22 cellular contexts compared by ENCODE assay signal in the genomic region with DNA sequence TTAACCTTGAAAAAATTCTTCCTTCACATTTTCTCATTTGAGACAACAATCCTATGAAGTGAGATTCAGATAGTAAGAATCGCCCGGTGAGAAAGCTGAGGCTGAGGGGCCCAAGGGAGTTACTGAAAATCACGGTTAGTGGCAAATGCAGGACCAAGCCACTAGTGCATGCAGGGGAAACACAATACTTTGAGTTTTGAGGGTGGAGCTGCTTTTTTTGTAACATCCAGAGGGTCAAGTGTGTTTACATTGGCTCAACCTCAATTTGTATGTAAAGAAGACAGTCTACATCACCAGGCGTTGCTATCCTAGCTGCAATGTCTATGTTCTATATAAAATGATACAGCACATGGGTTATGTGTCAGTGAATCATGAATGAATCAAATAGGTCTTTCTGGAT. TPM values are rescaled to one million over a fixed set of nuclear protein-coding genes. Genes with fewer than 3 reads are reported as not detected.
A peak's percentile ranks its signal among the peaks of the same experiment; 100 is the strongest.
DNase-seq lines count a peak whose midpoint lies in the region; ATAC-seq, FAIRE-seq and TF ChIP-seq lines count a peak whose summit lies in the region.
"Had no signal": no experiment of that assay in that cellular context is flagged by ENCODE, and none has a peak within 500 bp of the region (broad histone marks: within the 10 kb centered on the region; RNA-seq: fewer than 3 reads in every experiment).

No MANE protein-coding gene starts in this region.

- H3K79me2 ChIP-seq in K562 (ENCODE audit: control insufficient read depth, insufficient read depth, low read length) = no peaks in the 10 kb centered on the region

- in situ Hi-C loops in K562 (cut with MboI) = no loop called here

- H3K4me1 ChIP-seq in K562 (replicated peaks in 1 of 2; ENCODE audit: control insufficient read depth in 2 of 2, insufficient read depth in 2 of 2, low read length in 2 of 2) = no peaks in the 10 kb centered on the region
- H3K4me1 ChIP-seq: esophagus squamous epithelium, tibial artery had no signal

- no peak for FAIRE-seq in K562 (lab: Jason Lieb, UNC)
- FAIRE-seq: GM12892 had no signal

- H3K9me3 Mint-ChIP-seq in activated T-helper 1 cell treated with anti-CD3 and anti-CD28 coated beads, Interleukin-12 subunit alpha, Interleukin-12 subunit beta, Interleukin-2, Interleukin-4 antibody, amounts not matched to agents 30 ng/mL and 10 ng/mL and 1 ng/mL, durations not matched to agents 14 hours and 24 hours and 36 hours = no peaks in the 10 kb centered on the region
- no peaks in the 10 kb centered on the region for H3K9me3 Mint-ChIP-seq in activated naive CD4-positive, alpha-beta T cell treated with anti-CD3 and anti-CD28 coated beads, Interleukin-2, amount 50 U/mL, for 72 hours
- H3K9me3 Mint-ChIP-seq: HFFc6; naive B cell; stimulated activated naive CD8-positive, alpha-beta T cell treated with anti-CD3 and anti-CD28 coated beads, Interleukin-15, amount 100 ng/mL, for 72 hours; WTC11 had no signal

- no peaks in the 10 kb centered on the region for H3K36me3 ChIP-seq in K562 (ENCODE audit: control insufficient read depth, insufficient read depth, low read length)
- H3K36me3 ChIP-seq: esophagus squamous epithelium, tibial artery had no signal

- BruUV-seq in K562 (replicated peaks; lab: Mats Ljungman, UMichigan) = no TSS peak

- whole genome bisulfite sequencing in K562 (ENCODE audit: insufficient coverage, low coverage, missing lambda C conversion rate) = 35% methylated on average over 3 of the region's 4 CpGs

- H3K9me3 ChIP-seq in K562 (replicated peaks; ENCODE audit: control insufficient read depth, insufficient read depth, low read depth, low read length) = no peaks in the 10 kb centered on the region
- H3K9me3 ChIP-seq: esophagus squamous epithelium, tibial artery had no signal

- no peak overlapping the region for H3K4me3 ChIP-seq in K562
- H3K4me3 ChIP-seq: esophagus squamous epithelium, tibial artery had no signal

- CTCF ChIA-PET in K562 (lab: Yijun Ruan, JAX; ENCODE audit: low intra/inter-chr PET ratio) = no interaction called here

- no peaks in the 10 kb centered on the region for H3K9me1 ChIP-seq in K562 (ENCODE audit: control insufficient read depth, insufficient read depth, low read length)

- POLR2A ChIA-PET in K562 (lab: Yijun Ruan, JAX) = no interaction called here

- no peak for TF ChIP-seq EP300 in K562 (IDR thresholded peaks at IDR 0.05; ENCODE audit: low read length)

- no peaks in the 10 kb centered on the region for H4K20me1 ChIP-seq in K562 (replicated peaks; ENCODE audit: control insufficient read depth, insufficient read depth, low read length)

- H3K27me3 Mint-ChIP-seq in activated T-helper 1 cell treated with anti-CD3 and anti-CD28 coated beads, Interleukin-12 subunit alpha, Interleukin-12 subunit beta, Interleukin-2, Interleukin-4 antibody, amounts not matched to agents 30 ng/mL and 10 ng/mL and 1 ng/mL, durations not matched to agents 14 hours and 24 hours and 36 hours (ENCODE audit: insufficient read depth) = peaks cover 5% of the 10 kb centered on the region

- intact Hi-C loops in K562 (cut with micrococcal nuclease) = no loop called here
- intact Hi-C loops in activated T-helper 1 cell treated with anti-CD3 and anti-CD28 coated beads, Interleukin-12 subunit alpha, Interleukin-12 subunit beta, Interleukin-2, Interleukin-4 antibody, amounts not matched to agents 30 ng/mL and 10 ng/mL and 1 ng/mL, durations not matched to agents 14 hours and 24 hours and 36 hours (cut with micrococcal nuclease) = no loop called here

- H3K27me3 ChIP-seq in K562 (ENCODE audit: control insufficient read depth in 2 of 2, insufficient read depth in 2 of 2, low read length in 2 of 2) = peaks cover 0 to 8% of the 10 kb centered on the region in 2 experiments; a peak in 4 of 5 replicates
- H3K27me3 ChIP-seq: tibial artery had no signal

- H2AFZ ChIP-seq in K562 (ENCODE audit: low read depth, low read length) = no peak overlapping the region

- no peaks in the 10 kb centered on the region for H3K36me3 Mint-ChIP-seq in activated T-helper 1 cell treated with anti-CD3 and anti-CD28 coated beads, Interleukin-12 subunit alpha, Interleukin-12 subunit beta, Interleukin-2, Interleukin-4 antibody, amounts not matched to agents 30 ng/mL and 10 ng/mL and 1 ng/mL, durations not matched to agents 14 hours and 24 hours and 36 hours (ENCODE audit: low read depth)
- H3K36me3 Mint-ChIP-seq in activated naive CD4-positive, alpha-beta T cell treated with anti-CD3 and anti-CD28 coated beads, Interleukin-2, amount 50 U/mL, for 72 hours = no peaks in the 10 kb centered on the region
- H3K36me3 Mint-ChIP-seq: naive B cell, WTC11 had no signal

- no peak overlapping the region for H3K27ac Mint-ChIP-seq in activated T-helper 1 cell treated with anti-CD3 and anti-CD28 coated beads, Interleukin-12 subunit alpha, Interleukin-12 subunit beta, Interleukin-2, Interleukin-4 antibody, amounts not matched to agents 30 ng/mL and 10 ng/mL and 1 ng/mL, durations not matched to agents 14 hours and 24 hours and 36 hours
- H3K27ac Mint-ChIP-seq in activated naive CD4-positive, alpha-beta T cell treated with anti-CD3 and anti-CD28 coated beads, Interleukin-2, amount 50 U/mL, for 72 hours = no peak overlapping the region
- H3K27ac Mint-ChIP-seq: HFFc6; naive B cell; stimulated activated naive CD8-positive, alpha-beta T cell treated with anti-CD3 and anti-CD28 coated beads, Interleukin-15, amount 100 ng/mL, for 72 hours; WTC11 had no signal

- H3K4me2 ChIP-seq in K562 (ENCODE audit: insufficient read depth, low read length) = no peak overlapping the region

- no peak for TF ChIP-seq CTCF in K562 (IDR thresholded peaks at IDR 0.05 in 2 of 3, conservative IDR thresholded peaks at IDR 0.05 in 1 of 3; ENCODE audit: insufficient read depth in 2 of 3, low read depth in 1 of 3, low read length in 3 of 3)

- TF ChIP-seq POLR2A in K562 (conservative IDR thresholded peaks at IDR 0.05) = no peak

- H3K9ac ChIP-seq in K562 (ENCODE audit: insufficient read depth in 1 of 2, low read depth in 2 of 2, low read length in 2 of 2) = no peak overlapping the region

- no peak overlapping the region for H3K4me3 Mint-ChIP-seq in activated T-helper 1 cell treated with anti-CD3 and anti-CD28 coated beads, Interleukin-12 subunit alpha, Interleukin-12 subunit beta, Interleukin-2, Interleukin-4 antibody, amounts not matched to agents 30 ng/mL and 10 ng/mL and 1 ng/mL, durations not matched to agents 14 hours and 24 hours and 36 hours
- H3K4me3 Mint-ChIP-seq: HFFc6; naive B cell; stimulated activated naive CD8-positive, alpha-beta T cell treated with anti-CD3 and anti-CD28 coated beads, Interleukin-15, amount 100 ng/mL, for 72 hours; WTC11 had no signal

- DNase-seq in NCI-H1105 treated with DMSO at 0.1 percent for 48 hours (lab: John Stamatoyannopoulos, UW) (peak; percentile 65), NCI-H2227 (lab: John Stamatoyannopoulos, UW; ENCODE audit: unreplicated experiment) (peak; percentile 62), K562 (ENCODE audit: extremely low read depth in 1 of 4, low spot score in 3 of 4) (no peak), pons (ENCODE audit: low spot score) (no peak), GF-D8 (lab: John Stamatoyannopoulos, UW) (no peak)
- no peak for DNase-seq in activated T-helper 1 cell treated with anti-CD3 and anti-CD28 coated beads, Interleukin-12 subunit alpha, Interleukin-12 subunit beta, Interleukin-2, Interleukin-4 antibody, amounts not matched to agents 30 ng/mL and 10 ng/mL and 1 ng/mL, durations not matched to agents 14 hours and 24 hours and 36 hours (ENCODE audit: low spot score)
- DNase-seq in activated naive CD4-positive, alpha-beta T cell treated with anti-CD3 and anti-CD28 coated beads, Interleukin-2, amount 50 U/mL, for 72 hours (ENCODE audit: low spot score in 2 of 2) = no peak
- DNase-seq: activated CD4-positive, alpha-beta T cell treated with anti-CD3 and anti-CD28 coated beads, Interleukin-2, amount 50 U/mL, for 4 hours; activated CD8-positive, alpha-beta memory T cell treated with anti-CD3 and anti-CD28 coated beads, Interleukin-2, amount 50 U/mL, for 48 hours; activated effector memory CD4-positive, alpha-beta T cell treated with Interleukin-2 at 50 U/mL for 16 hours; esophagus squamous epithelium; HFFc6; Kasumi-1; mesendoderm; naive B cell; NCI-H446 treated with DMSO at 0.1 percent for 48 hours; right cardiac atrium; stimulated activated naive CD8-positive, alpha-beta T cell treated with anti-CD3 and anti-CD28 coated beads, Interleukin-15, amount 100 ng/mL, for 72 hours; T-helper 9 cell; tibial artery had no signal

- H3K27ac ChIP-seq in K562 (ENCODE audit: extremely low read depth, low read depth, low read length) = no peak overlapping the region
- H3K27ac ChIP-seq: esophagus squamous epithelium, tibial artery had no signal

- no peak for ATAC-seq in K562
- ATAC-seq in activated naive CD4-positive, alpha-beta T cell treated with anti-CD3 and anti-CD28 coated beads, Interleukin-2, amount 50 U/mL, for 72 hours = no peak
- ATAC-seq: right cardiac atrium; stimulated activated naive CD8-positive, alpha-beta T cell treated with anti-CD3 and anti-CD28 coated beads, Interleukin-15, amount 100 ng/mL, for 72 hours; WTC11 had no signal

- no peak for TF ChIP-seq RAD21 in K562 (CRISPR knock-in tag; conservative IDR thresholded peaks at IDR 0.05 in 1 of 2, IDR thresholded peaks at IDR 0.05 in 1 of 2)

- no peaks in the 10 kb centered on the region for H3K4me1 Mint-ChIP-seq in activated T-helper 1 cell treated with anti-CD3 and anti-CD28 coated beads, Interleukin-12 subunit alpha, Interleukin-12 subunit beta, Interleukin-2, Interleukin-4 antibody, amounts not matched to agents 30 ng/mL and 10 ng/mL and 1 ng/mL, durations not matched to agents 14 hours and 24 hours and 36 hours (ENCODE audit: low read depth)
- H3K4me1 Mint-ChIP-seq: naive B cell; stimulated activated naive CD8-positive, alpha-beta T cell treated with anti-CD3 and anti-CD28 coated beads, Interleukin-15, amount 100 ng/mL, for 72 hours had no signal

RNA-seq across cellular contexts. Expression of a gene that starts 29.1 kb away (rescaled TPM):
- total RNA-seq in K562 (2011; cell fraction: chromatin; rRNA removed; ENCODE audit: low replicate concordance) = 76.6 and 188 TPM in 2 replicates
- total RNA-seq in K562 (2011; cell fraction: nucleolus; rRNA removed) = 91.2 and 110 TPM in 2 replicates
- 143 and 190 TPM in 2 replicates for total RNA-seq in K562 (2011; cell fraction: nucleoplasm; rRNA removed)
- total RNA-seq in K562 (2014; rRNA removed) (66.8 and 70.2 TPM in 2 replicates), K562 (2014; rRNA removed; fragmentation: Illumina TruSeq; extraction: Trizol) (80.3 and 89.5 TPM in 2 replicates), K562 (2015; rRNA removed; fragmentation: Illumina TruSeq; extraction: Trizol) (79.9 and 86.2 TPM in 2 replicates), K562 (2021) (80.6 and 84.0 TPM in 2 replicates)
- polyA plus RNA-seq in K562 (2011; rRNA removed) (99.5 and 108 TPM in 2 replicates), K562 (2014; fragmentation: Illumina TruSeq; extraction: Trizol) (57.2 and 71.2 TPM in 2 replicates), K562 (2014; fragmentation: Nextera tagmentation; extraction: Ambion mirVana) (10 to 100 TPM; 18.8 to 30.5 TPM), K562 (2014; rRNA removed) (48.6 and 50.2 TPM in 2 replicates)
- 34.9 and 48.8 TPM in 2 replicates for polyA plus RNA-seq in K562 (2011; cell fraction: cytosol; rRNA removed)
- polyA plus RNA-seq in K562 (2011; cell fraction: nucleus; rRNA removed) = 37.5 and 58.6 TPM in 2 replicates
- 54.6 and 67.9 TPM in 2 replicates for polyA plus RNA-seq in K562 (2012)
- polyA minus RNA-seq in K562 (2011; rRNA and poly(A)+ RNA removed) = 107 and 132 TPM in 2 replicates
- polyA minus RNA-seq in K562 (2011; cell fraction: cytosol; rRNA and poly(A)+ RNA removed) = 103 and 126 TPM in 2 replicates
- 50.6 and 112 TPM in 2 replicates for polyA minus RNA-seq in K562 (2011; cell fraction: nucleus; rRNA and poly(A)+ RNA removed)
- total RNA-seq in activated T-helper 1 cell treated with anti-CD3 and anti-CD28 coated beads, Interleukin-12 subunit alpha, Interleukin-12 subunit beta, Interleukin-2, Interleukin-4 antibody, amounts not matched to agents 30 ng/mL and 10 ng/mL and 1 ng/mL, durations not matched to agents 14 hours and 24 hours and 36 hours = 147 and 175 TPM in 2 replicates
- 100 to 1,000 TPM; 141 to 144 TPM for total RNA-seq in activated naive CD4-positive, alpha-beta T cell treated with anti-CD3 and anti-CD28 coated beads, Interleukin-2, amount 50 U/mL, for 72 hours

Comparison
In these comparisons a context has a peak if more than half of its experiments do, and no peak if none do; other contexts are left out.
1. DNase-seq: peak in NCI-H1105 treated with DMSO at 0.1 percent for 48 hours (single experiment) and NCI-H2227 (single experiment); none in K562 (0 of 4), activated T-helper 1 cell treated with anti-CD3 and anti-CD28 coated beads, Interleukin-12 subunit alpha, Interleukin-12 subunit beta, Interleukin-2, Interleukin-4 antibody, amounts not matched to agents 30 ng/mL and 10 ng/mL and 1 ng/mL, durations not matched to agents 14 hours and 24 hours and 36 hours (single experiment), pons (single experiment), GF-D8 (single experiment) and activated naive CD4-positive, alpha-beta T cell treated with anti-CD3 and anti-CD28 coated beads, Interleukin-2, amount 50 U/mL, for 72 hours (0 of 2).